In genomic region chr17:58306131-58306951, GRCh38 we compare ENCODE assay signal across 26 cellular contexts. TPM values are rescaled to one million over a fixed set of nuclear protein-coding genes. Genes with fewer than 3 reads are reported as not detected.
A peak's percentile ranks its signal among the peaks of the same experiment; 100 is the strongest.
DNase-seq lines count a peak whose midpoint lies in the region; ATAC-seq, FAIRE-seq and TF ChIP-seq lines count a peak whose summit lies in the region.
"Had no signal": no experiment of that assay in that cellular context is flagged by ENCODE, and none has a peak within 500 bp of the region (broad histone marks: within the 10 kb centered on the region; RNA-seq: fewer than 3 reads in every experiment).

No MANE protein-coding gene starts in this region.

- DNase-seq in D341Med (ENCODE audit: low spot score) = peak; percentile 31
- DNase-seq in DND-41 = peak; percentile 3
- DNase-seq in coronary artery (ENCODE audit: low spot score) = peak; percentile 43
- no peak for DNase-seq in neural crest cell (ENCODE audit: low read depth, low spot score)
- DNase-seq in GM12891 (ENCODE audit: insufficient read length, low spot score) = no peak
- no peak for DNase-seq in middle frontal gyrus (ENCODE audit: extremely low spot score, low spot score)
- no peak for DNase-seq in hepatic stellate cell (ENCODE audit: low spot score)
- DNase-seq: activated CD4-positive, alpha-beta T cell treated with anti-CD3 and anti-CD28 coated beads, Interleukin-2, amount 50 U/mL, for 4 hours; activated gamma-delta T cell; activated naive CD8-positive, alpha-beta T cell treated with anti-CD3 and anti-CD28 coated beads, Interleukin-2, amount 10 ng/mL, durations not matched to agents 7 days and 5 days; Caco-2; DMS79; esophagus squamous epithelium; foreskin melanocyte; Karpas-422; NCI-H1417 treated with DMSO at 0.1 percent for 48 hours; NCI-H446 treated with DMSO at 0.1 percent for 48 hours; stimulated activated CD4-positive, alpha-beta T cell treated with anti-CD3 and anti-CD28 coated beads, Interleukin-4, amount 100 ng/mL, for 4 hours; stimulated activated naive CD4-positive, alpha-beta T cell had no signal

- H3K79me2 ChIP-seq in DND-41 (ENCODE audit: insufficient read depth, low read length) = no peaks in the 10 kb centered on the region

- TF ChIP-seq CTCF in DND-41 (IDR thresholded peaks at IDR 0.05; ENCODE audit: borderline replicate concordance, extremely low read depth, low read length, poor library complexity, severe bottlenecking) = no peak
- TF ChIP-seq CTCF in coronary artery (IDR thresholded peaks at IDR 0.05) = no peak
- no peak for TF ChIP-seq CTCF in neural crest cell (conservative IDR thresholded peaks at IDR 0.05)

- H3K4me1 ChIP-seq in DND-41 (ENCODE audit: insufficient read depth, low read length) = no peaks in the 10 kb centered on the region
- H3K4me1 ChIP-seq: ascending aorta, Caco-2, esophagus squamous epithelium had no signal

- H3K9me3 Mint-ChIP-seq in neural crest cell = no peaks in the 10 kb centered on the region
- H3K9me3 Mint-ChIP-seq: activated naive CD8-positive, alpha-beta T cell treated with anti-CD3 and anti-CD28 coated beads, Interleukin-2, amount 10 ng/mL, durations not matched to agents 7 days and 5 days; natural killer cell treated with Interleukin-12 subunit alpha and Interleukin-12 subunit beta and Interleukin-15 and Interleukin-18, amount 100 ng/mL, for 72 hours; WTC11 had no signal

- ATAC-seq in DND-41 (ENCODE audit: insufficient read depth, low read depth) (no peak), HG02763 (IDR thresholded peaks at IDR 0.05; ENCODE audit: unreplicated experiment) (no peak)
- ATAC-seq: natural killer cell treated with Interleukin-12 subunit alpha and Interleukin-12 subunit beta and Interleukin-15 and Interleukin-18, amount 100 ng/mL, for 72 hours; sciatic nerve; WTC11 had no signal

- H2AFZ ChIP-seq in DND-41 (ENCODE audit: low read depth, low read length) = no peak overlapping the region

- no peak overlapping the region for H3K4me2 ChIP-seq in DND-41 (ENCODE audit: insufficient read depth, low read length)

- no peak overlapping the region for H3K4me3 Mint-ChIP-seq in neural crest cell
- H3K4me3 Mint-ChIP-seq: activated naive CD8-positive, alpha-beta T cell treated with anti-CD3 and anti-CD28 coated beads, Interleukin-2, amount 10 ng/mL, durations not matched to agents 7 days and 5 days; natural killer cell treated with Interleukin-12 subunit alpha and Interleukin-12 subunit beta and Interleukin-15 and Interleukin-18, amount 100 ng/mL, for 72 hours; WTC11 had no signal

- FAIRE-seq in GM12891 (lab: Jason Lieb, UNC) = no peak

- peaks cover 6% of the 10 kb centered on the region; the same call in 1 of the 2 replicates for H4K20me1 ChIP-seq in DND-41 (ENCODE audit: insufficient read depth, low read length)

- H3K36me3 ChIP-seq in DND-41 (ENCODE audit: insufficient read depth, low read length) = peaks cover 9% of the 10 kb centered on the region; the same call in 1 of the 2 replicates
- H3K36me3 ChIP-seq: cardiac muscle cell, esophagus squamous epithelium had no signal

- no peak for TF ChIP-seq POLR2A in GM12891 (IDR thresholded peaks at IDR 0.05; ENCODE audit: low read depth, low read length)

- no peak overlapping the region for H3K9ac ChIP-seq in DND-41 (ENCODE audit: low read depth, low read length)

- H3K27ac ChIP-seq in DND-41 (ENCODE audit: low read length) (no peak overlapping the region), coronary artery (no peak overlapping the region)
- H3K27ac ChIP-seq: ascending aorta, C4-2B, cardiac muscle cell, esophagus squamous epithelium had no signal

- H3K4me3 ChIP-seq in DND-41 (ENCODE audit: low read depth in 1 of 2, low read length in 2 of 2) (no peak overlapping the region), coronary artery (no peak overlapping the region)
- H3K4me3 ChIP-seq: ascending aorta, cardiac muscle cell, esophagus squamous epithelium had no signal

- peaks cover 6% of the 10 kb centered on the region for H3K4me1 Mint-ChIP-seq in neural crest cell

- H3K27me3 ChIP-seq in DND-41 (ENCODE audit: insufficient read depth, low read length, poor library complexity) = no peaks in the 10 kb centered on the region
- H3K27me3 ChIP-seq: ascending aorta, cardiac muscle cell had no signal

- H3K27me3 Mint-ChIP-seq in neural crest cell (ENCODE audit: low read depth) = no peaks in the 10 kb centered on the region
- H3K27me3 Mint-ChIP-seq: activated naive CD8-positive, alpha-beta T cell treated with anti-CD3 and anti-CD28 coated beads, Interleukin-2, amount 10 ng/mL, durations not matched to agents 7 days and 5 days; natural killer cell treated with Interleukin-12 subunit alpha and Interleukin-12 subunit beta and Interleukin-15 and Interleukin-18, amount 100 ng/mL, for 72 hours had no signal

- H3K27ac Mint-ChIP-seq in neural crest cell (ENCODE audit: unreplicated experiment) = peak overlapping the region; percentile 19
- H3K27ac Mint-ChIP-seq: activated naive CD8-positive, alpha-beta T cell treated with anti-CD3 and anti-CD28 coated beads, Interleukin-2, amount 10 ng/mL, durations not matched to agents 7 days and 5 days; WTC11 had no signal

- H3K36me3 Mint-ChIP-seq in neural crest cell (ENCODE audit: low read depth) = no peaks in the 10 kb centered on the region
- H3K36me3 Mint-ChIP-seq: natural killer cell treated with Interleukin-12 subunit alpha and Interleukin-12 subunit beta and Interleukin-15 and Interleukin-18, amount 100 ng/mL, for 72 hours; WTC11 had no signal

- H3K9me3 ChIP-seq in DND-41 (ENCODE audit: insufficient read depth, low read length, severe bottlenecking) = no peaks in the 10 kb centered on the region
- H3K9me3 ChIP-seq: ascending aorta, Caco-2, esophagus squamous epithelium had no signal

TF ChIP-seq in GM12891, 5 proteins besides CTCF, POLR2A, EP300 and RAD21:
- TF ChIP-seq POU2F2 (IDR thresholded peaks at IDR 0.05; ENCODE audit: low read depth, low read length) (no peak), SPI1 (IDR thresholded peaks at IDR 0.05; ENCODE audit: low read depth, low read length) (no peak), PAX5 (IDR thresholded peaks at IDR 0.05; ENCODE audit: insufficient read depth, low read length, severe bottlenecking) (no peak), POLR2AphosphoS5 (IDR thresholded peaks at IDR 0.05; ENCODE audit: low read depth, low read length) (no peak), TAF1 (IDR thresholded peaks at IDR 0.05; ENCODE audit: low read depth, low read length) (no peak)
TF ChIP-seq in GM12891: peak in this region for 0.

RNA-seq across cellular contexts. Expression of gene TSPOAP1, which starts 22.3 kb away (rescaled TPM):
- 27.9 and 30.5 TPM in 2 replicates for total RNA-seq in neural crest cell
- 11.0 TPM for polyA plus RNA-seq in GM12891 (2012; ENCODE audit: low read depth, missing spikeins)

RNA-seq across cellular contexts. Expression of gene MPO, which starts 25.6 kb away (rescaled TPM):
- total RNA-seq in neural crest cell = not detected in 2 replicates
- polyA plus RNA-seq in GM12891 (2012; ENCODE audit: low read depth, missing spikeins) = 0.15 TPM
- total RNA-seq: activated naive CD8-positive, alpha-beta T cell treated with anti-CD3 and anti-CD28 coated beads, Interleukin-2, amount 10 ng/mL, durations not matched to agents 7 days and 5 days; cardiac muscle cell; esophagus squamous epithelium; natural killer cell treated with Interleukin-12 subunit alpha and Interleukin-12 subunit beta and Interleukin-15 and Interleukin-18, amount 100 ng/mL, for 72 hours; WTC11 had no signal
- polyA plus RNA-seq: cardiac muscle cell had no signal

RNA-seq across cellular contexts. Expression of gene SUPT4H1, which starts 45.7 kb away (rescaled TPM):
- total RNA-seq in neural crest cell = 79.1 and 83.8 TPM in 2 replicates
- 122 TPM for polyA plus RNA-seq in GM12891 (2012; ENCODE audit: low read depth, missing spikeins)

Comparison
In these comparisons a context has a peak if more than half of its experiments do, and no peak if none do; other contexts are left out.
1. DNase-seq: peak in D341Med (single experiment), DND-41 (single experiment) and coronary artery (single experiment); none in neural crest cell (single experiment), GM12891 (single experiment), middle frontal gyrus (single experiment) and hepatic stellate cell (single experiment).